ENCODE assay signal across 18 cellular contexts in genomic region chr15:98893407-98893806, GRCh38.
DNase-seq lines count a peak whose midpoint lies in the region; ATAC-seq and TF ChIP-seq lines count a peak whose summit lies in the region.
"Had no signal": no experiment of that assay in that cellular context is flagged by ENCODE, and none has a peak within 500 bp of the region (broad histone marks: within the 10 kb centered on the region; RNA-seq: fewer than 3 reads in every experiment).

No MANE protein-coding gene starts in this region.

- peaks cover 39% of the 10 kb centered on the region for H3K9me1 ChIP-seq in IMR-90 (ENCODE audit: insufficient read depth, low read length)

- peaks cover 3% of the 10 kb centered on the region; the same call in 1 of the 2 replicates for H4K20me1 ChIP-seq in IMR-90 (ENCODE audit: insufficient read depth, low read length)

- H2AFZ ChIP-seq in IMR-90 (replicated peaks; ENCODE audit: low read length, poor library complexity), result no peak overlapping the region

- in situ Hi-C loops in IMR-90 (cut with MboI; ENCODE audit: low sequenced_read_pairs), result no loop called here

- H3K9me3 Mint-ChIP-seq in chondrocyte (ENCODE audit: low read depth), result no peaks in the 10 kb centered on the region

- H3K4me1 ChIP-seq in IMR-90 (ENCODE audit: control insufficient read depth, insufficient read depth, low read length) (peaks cover 40% of the 10 kb centered on the region), mesendoderm (ENCODE audit: control insufficient read depth, low read depth, low read length) (peaks cover 2% of the 10 kb centered on the region), thyroid gland (peaks cover 14 to 36% of the 10 kb centered on the region in 2 donors)

- dilution Hi-C loops in IMR-90 (cut with HindIII; ENCODE audit: low sequenced_read_pairs, unreplicated experiment), result no loop called here

- peaks cover 85% of the 10 kb centered on the region for H3K4me1 Mint-ChIP-seq in chondrocyte (ENCODE audit: low read depth)

- H4K8ac ChIP-seq in IMR-90 (ENCODE audit: low read depth in 2 of 2, low read length in 2 of 2), result peak overlapping the region; percentile 61 to 74
- H4K8ac ChIP-seq in mesendoderm (ENCODE audit: low read depth, low read length), result no peak overlapping the region

- H2BK15ac ChIP-seq in IMR-90 (ENCODE audit: low read depth, low read length) (peak overlapping the region; percentile 86), mesendoderm (replicated peaks; ENCODE audit: low read depth) (no peak overlapping the region)

- no peak for TF ChIP-seq CTCF in IMR-90 (conservative IDR thresholded peaks at IDR 0.05; ENCODE audit: low read depth, low read length)
- TF ChIP-seq CTCF in chondrocyte (IDR thresholded peaks at IDR 0.05), result no peak
- TF ChIP-seq CTCF in thyroid gland (IDR thresholded peaks at IDR 0.05), result no peak

- no peak overlapping the region for H2AK9ac ChIP-seq in IMR-90 (replicated peaks; ENCODE audit: low read depth, low read length, poor library complexity)

- peak overlapping the region; percentile 93 for H3K14ac ChIP-seq in IMR-90 (replicated peaks; ENCODE audit: low read depth, low read length)

- TF ChIP-seq POLR2A in IMR-90 (IDR thresholded peaks at IDR 0.05; ENCODE audit: low read depth, low read length) (no peak), thyroid gland (IDR thresholded peaks at IDR 0.05) (no peak)

- no peak overlapping the region for H3K4me3 ChIP-seq in IMR-90 (ENCODE audit: insufficient read depth, low read depth, low read length)
- no peak overlapping the region for H3K4me3 ChIP-seq in mesendoderm (ENCODE audit: low read length)
- no peak overlapping the region for H3K4me3 ChIP-seq in thyroid gland (replicated peaks in 1 of 3)

- ATAC-seq in IMR-90 (ENCODE audit: low read depth) (no peak), GM19324 (IDR thresholded peaks at IDR 0.05; ENCODE audit: low FRiP score, unreplicated experiment) (no peak), GM21737 (IDR thresholded peaks at IDR 0.05; ENCODE audit: unreplicated experiment) (no peak)
- ATAC-seq: PC-3 had no signal

- H3K79me1 ChIP-seq in IMR-90 (ENCODE audit: low read depth in 1 of 2, low read length in 2 of 2), result peaks cover 22 to 75% of the 10 kb centered on the region in 2 experiments
- H3K79me1 ChIP-seq in mesendoderm (ENCODE audit: low read length), result peaks cover 20% of the 10 kb centered on the region

- H4K5ac ChIP-seq in IMR-90 (ENCODE audit: low read depth, low read length) (peak overlapping the region; percentile 50), mesendoderm (ENCODE audit: low read length) (no peak overlapping the region)

- H2BK20ac ChIP-seq in IMR-90 (ENCODE audit: low read depth, low read length), result peak overlapping the region; percentile 87

- H3K4me2 ChIP-seq in IMR-90 (ENCODE audit: low read depth, low read length) (no peak overlapping the region), mesendoderm (ENCODE audit: low read length) (no peak overlapping the region)

- WGBS in IMR-90 (ENCODE audit: extremely low coverage in 2 of 2, insufficient read length in 1 of 2), 2 experiments, result 100% methylated on average over 1 of the region's 6 CpGs; no CpG with 5 or more reads in 1 of the 2 experiments
- no CpG with 5 or more reads among the region's 6 CpGs for WGBS in mesendoderm (ENCODE audit: extremely low coverage, insufficient coverage, low lambda C conversion rate)
- WGBS in thyroid gland, 2 donors, result 49 to 51% methylated on average over 6 of the region's 6 CpGs

- CTCF ChIA-PET in IMR-90 (lab: Yijun Ruan, JAX), result interaction anchor here (0.6 kb wide), 1 partner anchor 36 kb away, joined by 3 read pairs; no protein-coding TSS in a partner anchor

- TF ChIP-seq RAD21 in IMR-90 (IDR thresholded peaks at IDR 0.05; ENCODE audit: low read length), result no peak

- peaks cover 6% of the 10 kb centered on the region for H3K36me3 Mint-ChIP-seq in chondrocyte (ENCODE audit: low read depth)
- H3K36me3 Mint-ChIP-seq: IgD-negative memory B cell had no signal

- H3K79me2 ChIP-seq in mesendoderm (ENCODE audit: control insufficient read depth, insufficient read depth, low read length), result peaks cover 17% of the 10 kb centered on the region

- intact Hi-C loops in IMR-90 (cut with micrococcal nuclease), result no loop called here
- intact Hi-C loops in thyroid gland (cut with DNase I), result no loop called here

- H2BK5ac ChIP-seq in IMR-90 (ENCODE audit: low read depth, low read length, poor library complexity, severe bottlenecking) (peak overlapping the region; percentile 74), mesendoderm (ENCODE audit: low read length) (no peak overlapping the region)

- peak overlapping the region; percentile 53 for H3K18ac ChIP-seq in IMR-90 (ENCODE audit: low read depth, low read length)
- H3K18ac ChIP-seq in mesendoderm (ENCODE audit: low read length), result no peak overlapping the region

- H2AK5ac ChIP-seq in IMR-90 (ENCODE audit: low read depth, low read length), result peak overlapping the region; percentile 86
- no peak overlapping the region for H2AK5ac ChIP-seq in mesendoderm (ENCODE audit: low read length)

- POLR2A ChIA-PET in IMR-90 (lab: Charles Lee; ENCODE audit: unreplicated experiment), result no interaction called here

- DNase-seq in IMR-90 (no peak), chondrocyte (ENCODE audit: low spot score) (no peak), mesendoderm (no peak), thyroid gland (peak in 1 of 2 donors; percentile 50), NCI-H1417 (lab: John Stamatoyannopoulos, UW) (no peak)
- DNase-seq: Caco-2; CD4-positive, CD25-positive, alpha-beta regulatory T cell; DMS53; H7; Kasumi-1; NCI-H1105 treated with DMSO at 0.1 percent for 48 hours; NCI-H187; NCI-H69; PC-3 had no signal

- no TSS peak for BruUV-seq in IMR-90 (replicated peaks; lab: Mats Ljungman, UMichigan)

- H3K27me3 Mint-ChIP-seq in chondrocyte (ENCODE audit: low read depth), result no peaks in the 10 kb centered on the region
- H3K27me3 Mint-ChIP-seq: B cell; CD4-positive, CD25-positive, alpha-beta regulatory T cell had no signal

- peak overlapping the region; percentile 77 for H4K91ac ChIP-seq in IMR-90 (ENCODE audit: insufficient read depth, low read depth, low read length)

- H3K36me3 ChIP-seq in IMR-90 (ENCODE audit: control insufficient read depth, insufficient read depth, low read length), result peaks cover 10% of the 10 kb centered on the region
- no peaks in the 10 kb centered on the region for H3K36me3 ChIP-seq in mesendoderm (ENCODE audit: control insufficient read depth, insufficient read depth, low read length)
- no peaks in the 10 kb centered on the region for H3K36me3 ChIP-seq in thyroid gland

- H2BK120ac ChIP-seq in IMR-90 (ENCODE audit: low read depth, low read length) (peak overlapping the region; percentile 96), mesendoderm (ENCODE audit: low read depth, low read length) (no peak overlapping the region)

- H3K27ac ChIP-seq in IMR-90 (ENCODE audit: insufficient read depth, low read length), result peak overlapping the region; percentile 80
- no peak overlapping the region for H3K27ac ChIP-seq in mesendoderm (ENCODE audit: low read depth, low read length)
- peak overlapping the region in 2 of 3 donors; percentile 22 to 51 for H3K27ac ChIP-seq in thyroid gland

- peak overlapping the region; percentile 43 for H3K27ac Mint-ChIP-seq in chondrocyte (ENCODE audit: unreplicated experiment)
- H3K27ac Mint-ChIP-seq: B cell; CD4-positive, CD25-positive, alpha-beta regulatory T cell; IgD-negative memory B cell had no signal

- H3K23ac ChIP-seq in IMR-90 (ENCODE audit: low read depth, low read length) (peak overlapping the region; percentile 66), mesendoderm (ENCODE audit: low read length) (peak overlapping the region; percentile 54)

- H3K4me3 Mint-ChIP-seq in chondrocyte (ENCODE audit: unreplicated experiment), result no peak overlapping the region
- H3K4me3 Mint-ChIP-seq: B cell; CD4-positive, CD25-positive, alpha-beta regulatory T cell; IgD-negative memory B cell had no signal

- H3K4ac ChIP-seq in IMR-90 (ENCODE audit: low read depth, low read length), result peak overlapping the region; percentile 93
- no peak overlapping the region for H3K4ac ChIP-seq in mesendoderm (ENCODE audit: low read depth, low read length)

- H3K56ac ChIP-seq in IMR-90 (ENCODE audit: extremely low read depth, insufficient read depth, low read length) (peak overlapping the region; percentile 25; the same call in 1 of the 2 replicates), mesendoderm (ENCODE audit: low read length) (no peak overlapping the region)

- H3K9ac ChIP-seq in IMR-90 (ENCODE audit: low read depth, low read length) (peak overlapping the region; percentile 24), mesendoderm (ENCODE audit: low read length) (no peak overlapping the region)

- H3K27me3 ChIP-seq in IMR-90 (ENCODE audit: control insufficient read depth, insufficient read depth, low read length), result no peaks in the 10 kb centered on the region
- H3K27me3 ChIP-seq in mesendoderm (ENCODE audit: insufficient read depth, low read length, poor library complexity), result no peaks in the 10 kb centered on the region
- no peaks in the 10 kb centered on the region for H3K27me3 ChIP-seq in thyroid gland

- H3K9me3 ChIP-seq in IMR-90 (ENCODE audit: control insufficient read depth, insufficient read depth, low read length) (no peaks in the 10 kb centered on the region), thyroid gland (no peaks in the 10 kb centered on the region)
- H3K9me3 ChIP-seq: Caco-2 had no signal

TF ChIP-seq in IMR-90, 13 proteins besides CTCF, POLR2A, EP300 and RAD21:
- TF ChIP-seq RFX5 (IDR thresholded peaks at IDR 0.05; ENCODE audit: low read depth, low read length) (no peak), NFE2L2 (IDR thresholded peaks at IDR 0.05; ENCODE audit: low read depth, low read length) (no peak), ELK1 (IDR thresholded peaks at IDR 0.05; ENCODE audit: borderline replicate concordance, low read depth, low read length) (no peak), RCOR1 (IDR thresholded peaks at IDR 0.05; ENCODE audit: insufficient replicate concordance, low read length) (no peak)
